8 cellular contexts compared by ENCODE assay signal in genomic region chr1:45326627-45327591, GRCh38. TPM values are rescaled to one million over a fixed set of nuclear protein-coding genes. Genes with fewer than 3 reads are reported as not detected.
DNase-seq lines count a peak whose midpoint lies in the region; ATAC-seq and TF ChIP-seq lines count a peak whose summit lies in the region.

HPDL (plus strand) TSS chr1:45326895; CDS start chr1:45327149, 254 bp downstream.

- TF ChIP-seq CTCF in ovary (IDR thresholded peaks at IDR 0.05) (no peak), tibial nerve (IDR thresholded peaks at IDR 0.05) (no peak)

- peaks cover 30% of the 10 kb centered on the region for H3K4me1 Mint-ChIP-seq in activated naive CD4-positive, alpha-beta T cell treated with anti-CD3 and anti-CD28 coated beads, Interleukin-2, amount 10 ng/mL, durations not matched to agents 7 days and 5 days

- H3K4me3 ChIP-seq in ovary (peak within 1 kb of the TSS; percentile 39), tibial nerve (peak within 1 kb of the TSS; percentile 31 to 55 (median 52))

- TF ChIP-seq EP300 in ovary (IDR thresholded peaks at IDR 0.05) (no peak), tibial nerve (IDR thresholded peaks at IDR 0.05) (peak in 1 of 2 donors; percentile 48)

- intact Hi-C loops in Right ventricle myocardium superior (cut with DNase I) (no loop called here), ovary (cut with DNase I) (no loop called here)

- peaks cover 5% of the 10 kb centered on the region for H3K36me3 Mint-ChIP-seq in activated naive CD4-positive, alpha-beta T cell treated with anti-CD3 and anti-CD28 coated beads, Interleukin-2, amount 10 ng/mL, durations not matched to agents 7 days and 5 days

- H3K9me3 ChIP-seq in ovary = no peaks in the 10 kb centered on the region
- H3K9me3 ChIP-seq in tibial nerve = no peaks in the 10 kb centered on the region

- peak; percentile 65 for DNase-seq in DMS153 (lab: John Stamatoyannopoulos, UW)
- DNase-seq in RKO (ENCODE audit: low spot score) = peak; percentile 81
- peak; percentile 79 for DNase-seq in activated naive CD4-positive, alpha-beta T cell treated with anti-CD3 and anti-CD28 coated beads, Interleukin-2, amount 10 ng/mL, durations not matched to agents 7 days and 5 days
- peak; percentile 72 for DNase-seq in Right ventricle myocardium superior
- peak; percentile 70 to 84 (median 79) for DNase-seq in ovary
- DNase-seq in tibial nerve (ENCODE audit: low spot score in 2 of 2) = peak in 1 of 2 donors; percentile 37
- no peak for DNase-seq in NCI-H1930 (lab: John Stamatoyannopoulos, UW)

- H3K4me1 ChIP-seq in ovary (ENCODE audit: insufficient read depth) (peaks cover 4% of the 10 kb centered on the region), tibial nerve (peaks cover 0 to 38% (median 8%) of the 10 kb centered on the region in 4 donors)

- H3K27ac Mint-ChIP-seq in activated naive CD4-positive, alpha-beta T cell treated with anti-CD3 and anti-CD28 coated beads, Interleukin-2, amount 10 ng/mL, durations not matched to agents 7 days and 5 days = peak within 1 kb of the TSS; percentile 69

- CTCF ChIA-PET in activated naive CD4-positive, alpha-beta T cell treated with anti-CD3 and anti-CD28 coated beads, Interleukin-2, amount 10 ng/mL, durations not matched to agents 7 days and 5 days (lab: Charles Lee) = interaction anchor here (1.2 to 2.0 kb wide), 2 partner anchors 13 to 23 kb away, joined by 4 to 6 read pairs; partner anchors contain the start of gene TOE1

- H3K9me3 Mint-ChIP-seq in activated naive CD4-positive, alpha-beta T cell treated with anti-CD3 and anti-CD28 coated beads, Interleukin-2, amount 10 ng/mL, durations not matched to agents 7 days and 5 days = no peaks in the 10 kb centered on the region

- no peaks in the 10 kb centered on the region for H3K27me3 ChIP-seq in ovary
- H3K27me3 ChIP-seq in tibial nerve = no peaks in the 10 kb centered on the region

- H3K27me3 Mint-ChIP-seq in activated naive CD4-positive, alpha-beta T cell treated with anti-CD3 and anti-CD28 coated beads, Interleukin-2, amount 10 ng/mL, durations not matched to agents 7 days and 5 days = peaks cover 12% of the 10 kb centered on the region

- TF ChIP-seq POLR2A in ovary (IDR thresholded peaks at IDR 0.05) (no peak), tibial nerve (IDR thresholded peaks at IDR 0.05) (no peak)

- ATAC-seq in HG02759 (IDR thresholded peaks at IDR 0.05; ENCODE audit: unreplicated experiment) (peak; percentile 71), Right ventricle myocardium superior (ENCODE audit: poor library complexity) (peak; percentile 91)

- H3K36me3 ChIP-seq in ovary = no peaks in the 10 kb centered on the region
- H3K36me3 ChIP-seq in tibial nerve = peaks cover 0 to 35% (median 0%) of the 10 kb centered on the region in 3 donors

- peak within 1 kb of the TSS; percentile 78 for H3K4me3 Mint-ChIP-seq in activated naive CD4-positive, alpha-beta T cell treated with anti-CD3 and anti-CD28 coated beads, Interleukin-2, amount 10 ng/mL, durations not matched to agents 7 days and 5 days

- H3K27ac ChIP-seq in ovary (no peak within 1 kb of the TSS), tibial nerve (peak within 1 kb of the TSS in 3 of 4 donors; percentile 49 to 79 (median 75))

- 1 to 3% (median 2%) methylated on average over 81 to 93 of the region's 93 CpGs for WGBS in ovary, 3 donors
- 2 to 4% methylated on average over 24 to 48 of the region's 93 CpGs for WGBS in tibial nerve, 2 donors

RNA-seq across cellular contexts. Expression of gene HPDL, which starts in this region (rescaled TPM):
- not detected for total RNA-seq in Right ventricle myocardium superior
- total RNA-seq in ovary = 1 to 10 TPM in 5 of 7 donors, under 1 TPM in 1, not detected in 1; 0.80 to 2.0 (median 1.4) TPM
- under 1 TPM; 0.12 to 0.62 TPM for polyA plus RNA-seq in ovary
- total RNA-seq in tibial nerve = 1 to 10 TPM in 3 of 4 donors, not detected in 1; 1.7 to 2.4 (median 1.7) TPM

Comparison
In these comparisons a context has a peak if more than half of its experiments do, and no peak if none do; other contexts are left out.
1. Peak in DNase-seq and ATAC-seq in Right ventricle myocardium superior; RNA of the gene not detected or under 1 TPM.
2. DNase-seq: peak in DMS153 (single experiment), RKO (single experiment), activated naive CD4-positive, alpha-beta T cell treated with anti-CD3 and anti-CD28 coated beads, Interleukin-2, amount 10 ng/mL, durations not matched to agents 7 days and 5 days (single experiment) and ovary (5 of 5); none in NCI-H1930 (0 of 2).
3. H3K27ac ChIP-seq: peak in tibial nerve (3 of 4); none in ovary (0 of 2).